ENCODE assay signal across 1 cellular context in genomic region chr21:43937051-43937832, GRCh38.
TF ChIP-seq lines count a peak whose summit lies in the region.

No MANE protein-coding gene starts in this region.

TF ChIP-seq in WTC11, 78 proteins besides CTCF, POLR2A, EP300 and RAD21 (continued from another document):
- TF ChIP-seq MLX (CRISPR knock-in tag; IDR thresholded peaks at IDR 0.05), result no peak
- no peak for TF ChIP-seq AFF4 (CRISPR knock-in tag; IDR thresholded peaks at IDR 0.05; ENCODE audit: borderline replicate concordance)
- no peak for TF ChIP-seq CBFB (CRISPR knock-in tag; IDR thresholded peaks at IDR 0.05; ENCODE audit: low read depth)
- TF ChIP-seq ZNF425 (CRISPR knock-in tag; conservative IDR thresholded peaks at IDR 0.05), result no peak
- TF ChIP-seq ATF3 (CRISPR knock-in tag; conservative IDR thresholded peaks at IDR 0.05), result no peak
- no peak for TF ChIP-seq SMAD4 (CRISPR knock-in tag; IDR thresholded peaks at IDR 0.05)
